ENCODE assay signal across 8 cellular contexts in genomic region chr3:52685705-52686691, GRCh38. TPM values are rescaled to one million over a fixed set of nuclear protein-coding genes. Genes with fewer than 3 reads are reported as not detected.
DNase-seq lines count a peak whose midpoint lies in the region; ATAC-seq and TF ChIP-seq lines count a peak whose summit lies in the region.

A gene with protein sequence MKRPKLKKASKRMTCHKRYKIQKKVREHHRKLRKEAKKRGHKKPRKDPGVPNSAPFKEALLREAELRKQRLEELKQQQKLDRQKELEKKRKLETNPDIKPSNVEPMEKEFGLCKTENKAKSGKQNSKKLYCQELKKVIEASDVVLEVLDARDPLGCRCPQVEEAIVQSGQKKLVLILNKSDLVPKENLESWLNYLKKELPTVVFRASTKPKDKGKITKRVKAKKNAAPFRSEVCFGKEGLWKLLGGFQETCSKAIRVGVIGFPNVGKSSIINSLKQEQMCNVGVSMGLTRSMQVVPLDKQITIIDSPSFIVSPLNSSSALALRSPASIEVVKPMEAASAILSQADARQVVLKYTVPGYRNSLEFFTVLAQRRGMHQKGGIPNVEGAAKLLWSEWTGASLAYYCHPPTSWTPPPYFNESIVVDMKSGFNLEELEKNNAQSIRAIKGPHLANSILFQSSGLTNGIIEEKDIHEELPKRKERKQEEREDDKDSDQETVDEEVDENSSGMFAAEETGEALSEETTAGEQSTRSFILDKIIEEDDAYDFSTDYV (plus strand): TSS chr3:52686032. CDS start chr3:52686093, 61 bp downstream.
Gene PBRM1, minus strand, starts transcription at chr3:52685913.

- H3K4me3 Mint-ChIP-seq in T-helper 2 cell treated with Interferon-gamma antibody and Interleukin-4, amounts not matched to agents 5 μg/mL and 100 μg/mL, for 36 hours = peak within 1 kb of the TSS; percentile 97

- H3K9me3 ChIP-seq in right atrium auricular region = no peaks in the 10 kb centered on the region
- no peaks in the 10 kb centered on the region for H3K9me3 ChIP-seq in psoas muscle

- H3K4me1 ChIP-seq in right atrium auricular region = peaks cover 0 to 45% of the 10 kb centered on the region in 2 donors
- peaks cover 39% of the 10 kb centered on the region for H3K4me1 ChIP-seq in psoas muscle
- H3K4me1 ChIP-seq in urinary bladder (ENCODE audit: insufficient read depth) = no peaks in the 10 kb centered on the region

- H3K27ac ChIP-seq in right atrium auricular region (peak within 1 kb of the TSS; percentile 91 to 95), psoas muscle (peak within 1 kb of the TSS; percentile 93), urinary bladder (ENCODE audit: low read depth) (peak within 1 kb of the TSS; percentile 99)

- ATAC-seq in GM18498 (IDR thresholded peaks at IDR 0.05; ENCODE audit: unreplicated experiment) (peak; percentile 81), HG02870 (IDR thresholded peaks at IDR 0.05; ENCODE audit: unreplicated experiment) (peak; percentile 57), psoas muscle (peak; percentile 93 to 95 (median 94))

- H3K27me3 Mint-ChIP-seq in T-helper 2 cell treated with Interferon-gamma antibody and Interleukin-4, amounts not matched to agents 5 μg/mL and 100 μg/mL, for 36 hours (ENCODE audit: low read depth) = no peaks in the 10 kb centered on the region

- no peak for TF ChIP-seq CTCF in right atrium auricular region (IDR thresholded peaks at IDR 0.05)
- no peak for TF ChIP-seq CTCF in psoas muscle (IDR thresholded peaks at IDR 0.05)

- intact Hi-C loops in psoas muscle (cut with DNase I) = loop anchor here (2.0 to 5.0 kb wide), 3 partner anchors 19 to 229 kb away; partner anchors contain the start of genes GLT8D1 (in 2 of the 2) and NISCH (in 1 of the 2)

- peak within 1 kb of the TSS; percentile 97 for H3K27ac Mint-ChIP-seq in T-helper 2 cell treated with Interferon-gamma antibody and Interleukin-4, amounts not matched to agents 5 μg/mL and 100 μg/mL, for 36 hours

- H3K27me3 ChIP-seq in right atrium auricular region (no peaks in the 10 kb centered on the region), psoas muscle (ENCODE audit: insufficient read depth in 3 of 3, low read length in 2 of 3) (no peaks in the 10 kb centered on the region)

- WGBS in psoas muscle, 3 donors = 0% methylated on average over 69 to 82 of the region's 82 CpGs
- under 1% methylated on average over 82 of the region's 82 CpGs for WGBS in urinary bladder

- H3K4me3 ChIP-seq in right atrium auricular region (peak within 1 kb of the TSS; percentile 53 to 80), psoas muscle (peak within 1 kb of the TSS; percentile 91), urinary bladder (ENCODE audit: low read depth, low read length) (peak within 1 kb of the TSS; percentile 62)

- H3K36me3 ChIP-seq in right atrium auricular region (peaks cover 44% of the 10 kb centered on the region), psoas muscle (ENCODE audit: insufficient read depth in 1 of 2, low read depth in 1 of 2) (peaks cover 32 to 53% of the 10 kb centered on the region in 2 donors), urinary bladder (ENCODE audit: insufficient read depth) (peaks cover 7% of the 10 kb centered on the region)

- no peaks in the 10 kb centered on the region for H3K9me3 Mint-ChIP-seq in T-helper 2 cell treated with Interferon-gamma antibody and Interleukin-4, amounts not matched to agents 5 μg/mL and 100 μg/mL, for 36 hours

- H3K4me1 Mint-ChIP-seq in T-helper 2 cell treated with Interferon-gamma antibody and Interleukin-4, amounts not matched to agents 5 μg/mL and 100 μg/mL, for 36 hours (ENCODE audit: low read depth) = peaks cover 43% of the 10 kb centered on the region

- DNase-seq in NCI-H1930 (lab: John Stamatoyannopoulos, UW) = peak; percentile 84 to 89
- DNase-seq in T-helper 2 cell treated with Interferon-gamma antibody and Interleukin-4, amounts not matched to agents 5 μg/mL and 100 μg/mL, for 36 hours (ENCODE audit: low spot score) = peak; percentile 94
- DNase-seq in anterior cingulate cortex (lab: John Stamatoyannopoulos, UW) = peak; percentile 50 to 95 (median 91)
- DNase-seq in right atrium auricular region (ENCODE audit: low spot score) = peak; percentile 93
- DNase-seq in psoas muscle = peak; percentile 95 to 97

- peaks cover 65% of the 10 kb centered on the region for H3K36me3 Mint-ChIP-seq in T-helper 2 cell treated with Interferon-gamma antibody and Interleukin-4, amounts not matched to agents 5 μg/mL and 100 μg/mL, for 36 hours (ENCODE audit: low read depth)

RNA-seq across cellular contexts. Expression of the first gene that starts in this region (rescaled TPM):
- 10 to 100 TPM; 29.7 to 49.3 TPM for total RNA-seq in right atrium auricular region
- total RNA-seq in psoas muscle = 100 to 1,000 TPM in 1 of 4 donors, 10 to 100 TPM in 3; 47.3 to 109 (median 67.9) TPM
- 100 to 1,000 TPM in 2 of 3 donors, 10 to 100 TPM in 1; 80.6 to 145 (median 135) TPM for polyA plus RNA-seq in psoas muscle
- total RNA-seq in urinary bladder = 163 TPM
- polyA plus RNA-seq in urinary bladder = 47.0 TPM

RNA-seq across cellular contexts. Expression of gene PBRM1, which starts in this region (rescaled TPM):
- total RNA-seq in right atrium auricular region (10 to 100 TPM; 39.8 to 40.6 TPM), psoas muscle (10 to 100 TPM; 38.0 to 46.7 (median 39.9) TPM), urinary bladder (125 TPM)
- polyA plus RNA-seq in psoas muscle (10 to 100 TPM in 2 of 3 donors, 1 to 10 TPM in 1; 7.5 to 21.9 (median 12.1) TPM), urinary bladder (25.1 TPM)

Comparison
In these comparisons a context has a peak if more than half of its experiments do, and no peak if none do; other contexts are left out.
1. Peak in every context shown above with its lines: DNase-seq, ATAC-seq, H3K4me3 ChIP-seq and H3K27ac ChIP-seq.